14 cellular contexts compared by ENCODE assay signal in genomic region chr1:155183775-155184221, GRCh38.
"Had no signal": no experiment of that assay in that cellular context is flagged by ENCODE, and none has a peak within 500 bp of the region (broad histone marks: within the 10 kb centered on the region; RNA-seq: fewer than 3 reads in every experiment).

No MANE protein-coding gene starts in this region.

- H3K36me3 ChIP-seq: neutrophil, upper lobe of left lung had no signal

- ATAC-seq: naive thymus-derived CD4-positive, alpha-beta T cell; stimulated activated naive CD8-positive, alpha-beta T cell treated with anti-CD3 and anti-CD28 coated beads, Interleukin-15, Interleukin-2, amounts not matched to agents 100 U/mL and 50 U/mL, for 24 hours; T-helper 17 cell had no signal

- H3K9me3 Mint-ChIP-seq: activated B cell treated with CpG ODN at 0.5 μM for 24 hours; activated naive CD4-positive, alpha-beta T cell treated with anti-CD3 and anti-CD28 coated beads, Interleukin-2, amount 50 U/mL, for 24 hours had no signal

- H3K27me3 ChIP-seq: brain microvascular endothelial cell, dorsolateral prefrontal cortex, esophagus muscularis mucosa, neutrophil, upper lobe of left lung had no signal

- H3K9me3 ChIP-seq: esophagus muscularis mucosa, neutrophil, upper lobe of left lung had no signal

- H3K4me3 Mint-ChIP-seq: activated B cell treated with CpG ODN at 0.5 μM for 24 hours; activated naive CD4-positive, alpha-beta T cell treated with anti-CD3 and anti-CD28 coated beads, Interleukin-2, amount 50 U/mL, for 24 hours; naive thymus-derived CD4-positive, alpha-beta T cell; T-helper 17 cell had no signal

- DNase-seq: activated B cell treated with CpG ODN at 0.5 μM for 24 hours; amygdala; brain microvascular endothelial cell; cerebellar nuclear complex; dorsolateral prefrontal cortex; islet precursor cell; naive thymus-derived CD4-positive, alpha-beta T cell; stimulated activated CD4-positive, alpha-beta T cell treated with anti-CD3 and anti-CD28 coated beads, Interleukin-1b, Interleukin-23, amount 100 ng/mL, for 48 hours; stimulated activated naive CD8-positive, alpha-beta T cell treated with anti-CD3 and anti-CD28 coated beads, Interleukin-15, Interleukin-2, amounts not matched to agents 100 U/mL and 50 U/mL, for 24 hours had no signal

- H3K27ac Mint-ChIP-seq: activated B cell treated with CpG ODN at 0.5 μM for 24 hours, T-helper 17 cell had no signal

- H3K27ac ChIP-seq: brain microvascular endothelial cell, dorsolateral prefrontal cortex, esophagus muscularis mucosa, neutrophil had no signal

- H3K4me3 ChIP-seq: dorsolateral prefrontal cortex, esophagus muscularis mucosa, upper lobe of left lung had no signal

- H3K27me3 Mint-ChIP-seq: activated B cell treated with CpG ODN at 0.5 μM for 24 hours; activated naive CD4-positive, alpha-beta T cell treated with anti-CD3 and anti-CD28 coated beads, Interleukin-2, amount 50 U/mL, for 24 hours; naive thymus-derived CD4-positive, alpha-beta T cell; T-helper 17 cell had no signal
